Comparison of ENCODE assay signal across 8 cellular contexts in genomic region chr22:40044102-40044869, GRCh38. TPM values are rescaled to one million over a fixed set of nuclear protein-coding genes. Genes with fewer than 3 reads are reported as not detected.
DNase-seq lines count a peak whose midpoint lies in the region; ATAC-seq and TF ChIP-seq lines count a peak whose summit lies in the region.

No MANE protein-coding gene starts in this region.

- DNase-seq in NCI-H1417 (lab: John Stamatoyannopoulos, UW) (peak; percentile 94 to 98 (median 97)), Right ventricle myocardium inferior (ENCODE audit: missing footprints) (peak; percentile 97), osteocyte (ENCODE audit: extremely low spot score, unreplicated experiment) (peak; percentile 99)
- DNase-seq in activated naive CD8-positive, alpha-beta T cell treated with anti-CD3 and anti-CD28 coated beads, Interleukin-2, amount 50 U/mL, for 24 hours = peak; percentile 98

- H3K4me3 ChIP-seq in GM12875 (ENCODE audit: low read depth, low read length) (peak overlapping the region; percentile 97), SU-DHL-6 (ENCODE audit: insufficient read depth, low read length, poor library complexity, severe bottlenecking) (peak overlapping the region; percentile 81), thymus (ENCODE audit: low read length) (peak overlapping the region; percentile 94)

- under 1% methylated on average over 34 of the region's 34 CpGs for WGBS in thymus

- H3K9ac ChIP-seq in SU-DHL-6 (ENCODE audit: low read length) = peak overlapping the region; percentile 55

- H3K36me3 ChIP-seq in SU-DHL-6 (ENCODE audit: low read length) = no peaks in the 10 kb centered on the region
- H3K36me3 ChIP-seq in thymus (ENCODE audit: control insufficient read depth, insufficient read depth) = no peaks in the 10 kb centered on the region

- ATAC-seq in HG02763 (IDR thresholded peaks at IDR 0.05; ENCODE audit: unreplicated experiment) (peak; percentile 85), Right ventricle myocardium inferior (peak; percentile 95)
- peak; percentile 90 for ATAC-seq in activated naive CD8-positive, alpha-beta T cell treated with anti-CD3 and anti-CD28 coated beads, Interleukin-2, amount 50 U/mL, for 24 hours

- peak overlapping the region; percentile 83 for H3K4me2 ChIP-seq in SU-DHL-6 (ENCODE audit: low read depth, low read length, poor library complexity, severe bottlenecking)

- TF ChIP-seq CTCF in GM12875 (IDR thresholded peaks at IDR 0.05; ENCODE audit: borderline replicate concordance, insufficient read depth, low read depth, low read length) (no peak), SU-DHL-6 (IDR thresholded peaks at IDR 0.05; ENCODE audit: insufficient read depth, low read length, poor library complexity, severe bottlenecking) (no peak), osteocyte (IDR thresholded peaks at IDR 0.05) (no peak)

- H3K79me2 ChIP-seq in SU-DHL-6 (ENCODE audit: insufficient read depth, low read length) = no peaks in the 10 kb centered on the region; the same call in 1 of the 2 replicates

- no peaks in the 10 kb centered on the region for H4K20me1 ChIP-seq in SU-DHL-6 (ENCODE audit: low read depth, low read length)

- peak overlapping the region; percentile 81 for H2AFZ ChIP-seq in SU-DHL-6 (ENCODE audit: low read depth, low read length, severe bottlenecking)

- H3K9me3 ChIP-seq in SU-DHL-6 (ENCODE audit: insufficient read depth, low read length) = no peaks in the 10 kb centered on the region
- H3K9me3 ChIP-seq in thymus (ENCODE audit: control insufficient read depth) = no peaks in the 10 kb centered on the region

- H3F3A ChIP-seq in SU-DHL-6 (ENCODE audit: insufficient read depth) = peaks cover 17% of the 10 kb centered on the region

- H3K9me2 ChIP-seq in SU-DHL-6 (replicated peaks; ENCODE audit: insufficient read depth, low read length) = no peaks in the 10 kb centered on the region

- intact Hi-C loops in Right ventricle myocardium inferior (cut with DNase I) = loop anchor here (2.0 to 5.0 kb wide), 4 partner anchors 133 to 512 kb away; partner anchors contain the start of genes ADSL, RPS19BP1 and TNRC6B

- H3K4me1 Mint-ChIP-seq in activated naive CD8-positive, alpha-beta T cell treated with anti-CD3 and anti-CD28 coated beads, Interleukin-2, amount 50 U/mL, for 24 hours = peaks cover 50% of the 10 kb centered on the region
- peaks cover 40% of the 10 kb centered on the region for H3K4me1 Mint-ChIP-seq in osteocyte (ENCODE audit: unreplicated experiment)

- H3K27ac ChIP-seq in SU-DHL-6 (ENCODE audit: low read depth, low read length) (peak overlapping the region; percentile 65), thymus (ENCODE audit: low read depth) (peak overlapping the region; percentile 98)

- H3K4me3 Mint-ChIP-seq in activated naive CD8-positive, alpha-beta T cell treated with anti-CD3 and anti-CD28 coated beads, Interleukin-2, amount 50 U/mL, for 24 hours = peak overlapping the region; percentile 94
- peak overlapping the region; percentile 94 for H3K4me3 Mint-ChIP-seq in osteocyte (ENCODE audit: unreplicated experiment)

- H3K27ac Mint-ChIP-seq in activated naive CD8-positive, alpha-beta T cell treated with anti-CD3 and anti-CD28 coated beads, Interleukin-2, amount 50 U/mL, for 24 hours = peak overlapping the region; percentile 99
- H3K27ac Mint-ChIP-seq in osteocyte (ENCODE audit: unreplicated experiment) = peak overlapping the region; percentile 100

- peaks cover 6% of the 10 kb centered on the region for H3K27me3 Mint-ChIP-seq in activated naive CD8-positive, alpha-beta T cell treated with anti-CD3 and anti-CD28 coated beads, Interleukin-2, amount 50 U/mL, for 24 hours
- peaks cover 8% of the 10 kb centered on the region for H3K27me3 Mint-ChIP-seq in osteocyte (ENCODE audit: unreplicated experiment)

- no peaks in the 10 kb centered on the region for H3K9me3 Mint-ChIP-seq in activated naive CD8-positive, alpha-beta T cell treated with anti-CD3 and anti-CD28 coated beads, Interleukin-2, amount 50 U/mL, for 24 hours
- no peaks in the 10 kb centered on the region for H3K9me3 Mint-ChIP-seq in osteocyte (ENCODE audit: unreplicated experiment)

- peaks cover 4% of the 10 kb centered on the region for H3K36me3 Mint-ChIP-seq in activated naive CD8-positive, alpha-beta T cell treated with anti-CD3 and anti-CD28 coated beads, Interleukin-2, amount 50 U/mL, for 24 hours (ENCODE audit: low read depth)
- H3K36me3 Mint-ChIP-seq in osteocyte (ENCODE audit: unreplicated experiment) = no peaks in the 10 kb centered on the region

- H3K27me3 ChIP-seq in SU-DHL-6 (ENCODE audit: low read length) = no peaks in the 10 kb centered on the region
- no peaks in the 10 kb centered on the region for H3K27me3 ChIP-seq in thymus (ENCODE audit: control insufficient read depth, insufficient read depth)

- H3K4me1 ChIP-seq in thymus (ENCODE audit: control insufficient read depth, insufficient read depth, low read length) = peaks cover 20% of the 10 kb centered on the region

RNA-seq across cellular contexts. Expression of gene FAM83F, which starts 49.5 kb away (rescaled TPM):
- total RNA-seq in Right ventricle myocardium inferior (6.1 TPM), osteocyte (not detected in 2 replicates)
- polyA plus RNA-seq in thymus = 2.0 TPM

Comparison
In these comparisons a context has a peak if more than half of its experiments do, and no peak if none do; other contexts are left out.
1. Peak in every context shown above with its lines: DNase-seq, ATAC-seq, H3K4me3 ChIP-seq and H3K27ac ChIP-seq.